In genomic region chr10:126563361-126563760, GRCh38 we compare ENCODE assay signal across 16 cellular contexts.
A peak's percentile ranks its signal among the peaks of the same experiment; 100 is the strongest.
DNase-seq lines count a peak whose midpoint lies in the region; TF ChIP-seq lines count a peak whose summit lies in the region.
"Had no signal": no experiment of that assay in that cellular context is flagged by ENCODE, and none has a peak within 500 bp of the region (broad histone marks: within the 10 kb centered on the region; RNA-seq: fewer than 3 reads in every experiment).

No MANE protein-coding gene starts in this region.

- TF ChIP-seq CTCF in esophagus muscularis mucosa (IDR thresholded peaks at IDR 0.05), result no peak

- H3K79me2 ChIP-seq in mesendoderm (ENCODE audit: control insufficient read depth, insufficient read depth, low read length), result no peaks in the 10 kb centered on the region

- H3K27me3 ChIP-seq in HUES6 (ENCODE audit: control insufficient read depth, insufficient read depth, low read length) (no peaks in the 10 kb centered on the region), mesendoderm (ENCODE audit: insufficient read depth, low read length, poor library complexity) (no peaks in the 10 kb centered on the region), esophagus muscularis mucosa (peaks cover 0 to 12% (median 0%) of the 10 kb centered on the region in 4 donors)
- H3K27me3 ChIP-seq: BLaER1 treated with 17β-estradiol and CSF1 and Interleukin-3, amounts not matched to agents 10 nM and 100 nM had no signal

- peak overlapping the region; percentile 70 for H2AK5ac ChIP-seq in mesendoderm (ENCODE audit: low read length)

- H2BK5ac ChIP-seq in mesendoderm (ENCODE audit: low read length), result peak overlapping the region; percentile 98

- H4K8ac ChIP-seq in mesendoderm (ENCODE audit: low read depth, low read length), result no peak overlapping the region

- no peak for TF ChIP-seq POLR2A in esophagus muscularis mucosa (IDR thresholded peaks at IDR 0.05; ENCODE audit: low read depth)

- H3K4ac ChIP-seq in mesendoderm (ENCODE audit: low read depth, low read length), result peak overlapping the region; percentile 66

- peak overlapping the region; percentile 94 for H3K18ac ChIP-seq in mesendoderm (ENCODE audit: low read length)

- H3K36me3 ChIP-seq in HUES6 (ENCODE audit: control insufficient read depth, insufficient read depth, low read length) (no peaks in the 10 kb centered on the region), mesendoderm (ENCODE audit: control insufficient read depth, insufficient read depth, low read length) (no peaks in the 10 kb centered on the region), esophagus muscularis mucosa (no peaks in the 10 kb centered on the region)
- H3K36me3 ChIP-seq: BLaER1 treated with 17β-estradiol and CSF1 and Interleukin-3, amounts not matched to agents 10 nM and 100 nM had no signal

- no peak overlapping the region for H2BK120ac ChIP-seq in mesendoderm (ENCODE audit: low read depth, low read length)

- no peak overlapping the region for H3K4me2 ChIP-seq in mesendoderm (ENCODE audit: low read length)
- H3K4me2 ChIP-seq: BLaER1 treated with 17β-estradiol and CSF1 and Interleukin-3, amounts not matched to agents 10 nM and 100 nM; GM23338 had no signal

- H4K5ac ChIP-seq in mesendoderm (ENCODE audit: low read length), result no peak overlapping the region

- H3K4me1 ChIP-seq in HUES6 (ENCODE audit: control insufficient read depth, insufficient read depth, low read length) (peaks cover 27% of the 10 kb centered on the region), mesendoderm (ENCODE audit: control insufficient read depth, low read depth, low read length) (peaks cover 20% of the 10 kb centered on the region), esophagus muscularis mucosa (peaks cover 0 to 11% (median 8%) of the 10 kb centered on the region in 4 donors)
- H3K4me1 ChIP-seq: BLaER1 treated with 17β-estradiol and CSF1 and Interleukin-3, amounts not matched to agents 10 nM and 100 nM had no signal

- H3K56ac ChIP-seq in mesendoderm (ENCODE audit: low read length), result peak overlapping the region; percentile 81

- no CpG with 5 or more reads among the region's 3 CpGs for WGBS in mesendoderm (ENCODE audit: extremely low coverage, insufficient coverage, low lambda C conversion rate)
- 83% methylated on average over 3 of the region's 3 CpGs for WGBS in esophagus muscularis mucosa

- no peaks in the 10 kb centered on the region for H3K79me1 ChIP-seq in mesendoderm (ENCODE audit: low read length)

- no peak overlapping the region for H3K4me3 ChIP-seq in HUES6 (ENCODE audit: low read depth, low read length)
- H3K4me3 ChIP-seq in mesendoderm (ENCODE audit: low read length), result no peak overlapping the region
- H3K4me3 ChIP-seq in esophagus muscularis mucosa, result no peak overlapping the region
- H3K4me3 ChIP-seq: BLaER1 treated with 17β-estradiol and CSF1 and Interleukin-3, amounts not matched to agents 10 nM and 100 nM; GM23338 had no signal

- H2BK15ac ChIP-seq in mesendoderm (replicated peaks; ENCODE audit: low read depth), result no peak overlapping the region

- DNase-seq in mesendoderm (peak; percentile 90), substantia nigra (lab: John Stamatoyannopoulos, UW) (no peak), DMS153 (lab: John Stamatoyannopoulos, UW) (no peak), esophagus muscularis mucosa (ENCODE audit: extremely low spot score) (no peak), ureter (ENCODE audit: low spot score) (no peak)
- no peak for DNase-seq in NK-92 treated with Interleukin-12 subunit alpha and Interleukin-12 subunit beta, amount 100 ng/mL, for 24 hours (lab: John Stamatoyannopoulos, UW)
- DNase-seq: Calu3; CD8-positive, alpha-beta T cell; DMS53; DND-41; EL; HCEC 1CT had no signal

- intact Hi-C loops in esophagus muscularis mucosa (cut with DNase I), result no loop called here

- H3K27ac ChIP-seq in HUES6 (ENCODE audit: low read depth, low read length) (peak overlapping the region; percentile 1; the same call in 1 of the 2 replicates), cingulate gyrus (ENCODE audit: low read depth, low read length) (peak overlapping the region; percentile 100), mesendoderm (ENCODE audit: low read depth, low read length) (peak overlapping the region; percentile 78), substantia nigra (ENCODE audit: low read depth, low read length, poor library complexity, severe bottlenecking) (peak overlapping the region; percentile 99), esophagus muscularis mucosa (replicated peaks in 1 of 4) (no peak overlapping the region)
- H3K27ac ChIP-seq: BLaER1 treated with 17β-estradiol and CSF1 and Interleukin-3, amounts not matched to agents 10 nM and 100 nM had no signal

- H3K9ac ChIP-seq in HUES6 (ENCODE audit: low read length), result no peak overlapping the region
- no peak overlapping the region for H3K9ac ChIP-seq in mesendoderm (ENCODE audit: low read length)
- H3K9ac ChIP-seq: BLaER1 treated with 17β-estradiol and CSF1 and Interleukin-3, amounts not matched to agents 10 nM and 100 nM had no signal

- no peak for TF ChIP-seq EP300 in esophagus muscularis mucosa (IDR thresholded peaks at IDR 0.05)

- peaks cover 39% of the 10 kb centered on the region for H3K9me3 ChIP-seq in HUES6 (ENCODE audit: control insufficient read depth, insufficient read depth, low read depth, low read length)
- no peaks in the 10 kb centered on the region for H3K9me3 ChIP-seq in esophagus muscularis mucosa
- H3K9me3 ChIP-seq: BLaER1 treated with 17β-estradiol and CSF1 and Interleukin-3, amounts not matched to agents 10 nM and 100 nM had no signal

- no peak overlapping the region for H3K23ac ChIP-seq in mesendoderm (ENCODE audit: low read length)

Comparison
In these comparisons a context has a peak if more than half of its experiments do, and no peak if none do; other contexts are left out.
1. H3K27ac ChIP-seq: peak in HUES6 (single experiment), cingulate gyrus (single experiment), mesendoderm (single experiment) and substantia nigra (single experiment); none in esophagus muscularis mucosa (0 of 4).